In genomic region chr12:54173066-54173726, GRCh38 we compare ENCODE assay signal across 8 cellular contexts.
DNase-seq lines count a peak whose midpoint lies in the region; ATAC-seq and TF ChIP-seq lines count a peak whose summit lies in the region.

No MANE protein-coding gene starts in this region.

- peaks cover 27% of the 10 kb centered on the region for H3K4me1 ChIP-seq in OCI-LY3 (ENCODE audit: low read length)

- TF ChIP-seq CTCF in OCI-LY3 (IDR thresholded peaks at IDR 0.05; ENCODE audit: low read depth, low read length) (no peak), astrocyte of the spinal cord (IDR thresholded peaks at IDR 0.05; ENCODE audit: low read depth, low read length) (no peak)

- H3K27ac ChIP-seq in OCI-LY3 (ENCODE audit: low read length): no peak overlapping the region

- peak overlapping the region; percentile 94 for H3K4me2 ChIP-seq in OCI-LY3 (ENCODE audit: low read length)

- in situ Hi-C loops in astrocyte of the spinal cord (cut with HindIII; ENCODE audit: low sequenced_read_pairs): no loop called here

- H2AFZ ChIP-seq in OCI-LY3 (ENCODE audit: low read depth, low read length): peak overlapping the region; percentile 42; the same call in 1 of the 2 replicates

- peak overlapping the region; percentile 55 for H3K9ac ChIP-seq in OCI-LY3 (ENCODE audit: low read length)

- H3K9me3 ChIP-seq in OCI-LY3 (ENCODE audit: insufficient read depth, low read length): no peaks in the 10 kb centered on the region

- H3K79me2 ChIP-seq in OCI-LY3 (ENCODE audit: low read length): no peaks in the 10 kb centered on the region

- DNase-seq in activated T-cell treated with anti-CD3 and anti-CD28 coated beads for 24 hours (ENCODE audit: low read depth) (peak; percentile 13), activated T-cell treated with anti-CD3 and anti-CD28 coated beads for 4 hours (no peak), astrocyte of the spinal cord (ENCODE audit: low read depth, low spot score) (peak; percentile 14), inferior parietal cortex (ENCODE audit: extremely low spot score) (peak; percentile 27)
- DNase-seq in stimulated activated CD4-positive, alpha-beta T cell treated with anti-CD3 and anti-CD28 coated beads, Interleukin-2, amount 100 ng/mL, for 24 hours: peak; percentile 23 to 59

- H3K27me3 ChIP-seq in OCI-LY3 (ENCODE audit: low read depth, low read length): peaks cover 35% of the 10 kb centered on the region

- peak overlapping the region; percentile 79 for H3K4me3 ChIP-seq in OCI-LY3 (ENCODE audit: low read length)
- H3K4me3 ChIP-seq in astrocyte of the spinal cord (ENCODE audit: low read depth, low read length): peak overlapping the region; percentile 25

- no peaks in the 10 kb centered on the region for H3K36me3 ChIP-seq in OCI-LY3 (replicated peaks; ENCODE audit: low read depth, low read length)

- H4K20me1 ChIP-seq in OCI-LY3 (ENCODE audit: insufficient read depth, low read length): no peaks in the 10 kb centered on the region

- ATAC-seq in HG02938 (IDR thresholded peaks at IDR 0.05; ENCODE audit: unreplicated experiment): no peak
- no peak for ATAC-seq in GM21381 (IDR thresholded peaks at IDR 0.05; ENCODE audit: unreplicated experiment)
